Comparison of ENCODE assay signal across 1 cellular context in genomic region chr12:78442454-78442801, GRCh38.
TF ChIP-seq lines count a peak whose summit lies in the region.

No MANE protein-coding gene starts in this region.

TF ChIP-seq in IMR-90, 13 proteins besides CTCF, POLR2A, EP300 and RAD21 (continued from another document):
- 0 out of 2 replicates have a peak, but pooled peaks have one; percentile 33 for TF ChIP-seq USF2 (IDR thresholded peaks at IDR 0.05; ENCODE audit: low read depth, low read length)
- TF ChIP-seq CEBPB (IDR thresholded peaks at IDR 0.05; ENCODE audit: low read depth, low read length): peak; percentile 52; the same call in 1 of the 2 replicates
